ENCODE assay signal across 8 cellular contexts in genomic region chr18:22983175-22983574, GRCh38. TPM values are rescaled to one million over a fixed set of nuclear protein-coding genes. Genes with fewer than 3 reads are reported as not detected.
DNase-seq lines count a peak whose midpoint lies in the region; ATAC-seq and TF ChIP-seq lines count a peak whose summit lies in the region.

No MANE protein-coding gene starts in this region.

- no peak overlapping the region for H3K4me3 Mint-ChIP-seq in nephron

- no peaks in the 10 kb centered on the region for H3K27me3 Mint-ChIP-seq in nephron (ENCODE audit: low read depth)

- no peak overlapping the region for H3K27ac ChIP-seq in right cardiac atrium (ENCODE audit: low read length)

- intact Hi-C loops in right cardiac atrium (cut with DNase I): loop anchor here in 2 of 4 donors (5.0 to 10.0 kb wide), 2 partner anchors 48 to 171 kb away; partner anchors contain the start of gene RBBP8 (in 1 of the 2)

- no peak overlapping the region for H3K27ac Mint-ChIP-seq in nephron

- TF ChIP-seq CTCF in choroid plexus epithelial cell (conservative IDR thresholded peaks at IDR 0.05; ENCODE audit: low read depth, low read length): peak; percentile 54
- peak; percentile 52 to 77 (median 60) for TF ChIP-seq CTCF in nephron (IDR thresholded peaks at IDR 0.05; ENCODE audit: unreplicated experiment in 3 of 3)

- H3K4me3 ChIP-seq in choroid plexus epithelial cell (ENCODE audit: low read depth, low read length): no peak overlapping the region
- H3K4me3 ChIP-seq in right cardiac atrium (ENCODE audit: low read length): no peak overlapping the region

- ATAC-seq in HG02571 (IDR thresholded peaks at IDR 0.05; ENCODE audit: unreplicated experiment) (no peak), right cardiac atrium (no peak)

- H3K4me1 ChIP-seq in right cardiac atrium (ENCODE audit: control insufficient read depth, insufficient read depth, low read length): no peaks in the 10 kb centered on the region

- no peaks in the 10 kb centered on the region for H3K9me3 ChIP-seq in right cardiac atrium (ENCODE audit: control insufficient read depth, low read length)

- H3K36me3 Mint-ChIP-seq in nephron (ENCODE audit: low read depth): peaks cover 6% of the 10 kb centered on the region

- 39% methylated on average over 3 of the region's 3 CpGs for WGBS in right cardiac atrium

- no peaks in the 10 kb centered on the region for H3K9me3 Mint-ChIP-seq in nephron

- H3K27me3 ChIP-seq in right cardiac atrium (ENCODE audit: control insufficient read depth, insufficient read depth): no peaks in the 10 kb centered on the region

- peaks cover 8% of the 10 kb centered on the region for H3K4me1 Mint-ChIP-seq in nephron

- DNase-seq in NCI-H2171 treated with DMSO at 0.1 percent for 48 hours (lab: John Stamatoyannopoulos, UW) (peak; percentile 28), NCI-H2171 (lab: John Stamatoyannopoulos, UW) (no peak), NCI-H1694 treated with DMSO at 0.1 percent for 48 hours (lab: John Stamatoyannopoulos, UW) (peak; percentile 33), choroid plexus epithelial cell (ENCODE audit: low read depth) (peak; percentile 78), right cardiac atrium (no peak)
- no peak for DNase-seq in activated effector memory CD4-positive, alpha-beta T cell treated with anti-CD3 and anti-CD28 coated beads, Interleukin-2, amount 50 U/mL, for 16 hours

RNA-seq across cellular contexts. Expression of gene RBBP8, which starts 50.0 kb away (rescaled TPM):
- total RNA-seq in right cardiac atrium: 1 to 10 TPM; 6.3 to 9.7 (median 6.7) TPM
- 6.6 TPM for polyA plus RNA-seq in right cardiac atrium

Comparison
In these comparisons a context has a peak if more than half of its experiments do, and no peak if none do; other contexts are left out.
1. DNase-seq: peak in NCI-H2171 treated with DMSO at 0.1 percent for 48 hours (single experiment), NCI-H1694 treated with DMSO at 0.1 percent for 48 hours (single experiment) and choroid plexus epithelial cell (single experiment); none in NCI-H2171 (single experiment), activated effector memory CD4-positive, alpha-beta T cell treated with anti-CD3 and anti-CD28 coated beads, Interleukin-2, amount 50 U/mL, for 16 hours (single experiment) and right cardiac atrium (0 of 3).